ENCODE assay signal across 1 cellular context in the genomic region with DNA sequence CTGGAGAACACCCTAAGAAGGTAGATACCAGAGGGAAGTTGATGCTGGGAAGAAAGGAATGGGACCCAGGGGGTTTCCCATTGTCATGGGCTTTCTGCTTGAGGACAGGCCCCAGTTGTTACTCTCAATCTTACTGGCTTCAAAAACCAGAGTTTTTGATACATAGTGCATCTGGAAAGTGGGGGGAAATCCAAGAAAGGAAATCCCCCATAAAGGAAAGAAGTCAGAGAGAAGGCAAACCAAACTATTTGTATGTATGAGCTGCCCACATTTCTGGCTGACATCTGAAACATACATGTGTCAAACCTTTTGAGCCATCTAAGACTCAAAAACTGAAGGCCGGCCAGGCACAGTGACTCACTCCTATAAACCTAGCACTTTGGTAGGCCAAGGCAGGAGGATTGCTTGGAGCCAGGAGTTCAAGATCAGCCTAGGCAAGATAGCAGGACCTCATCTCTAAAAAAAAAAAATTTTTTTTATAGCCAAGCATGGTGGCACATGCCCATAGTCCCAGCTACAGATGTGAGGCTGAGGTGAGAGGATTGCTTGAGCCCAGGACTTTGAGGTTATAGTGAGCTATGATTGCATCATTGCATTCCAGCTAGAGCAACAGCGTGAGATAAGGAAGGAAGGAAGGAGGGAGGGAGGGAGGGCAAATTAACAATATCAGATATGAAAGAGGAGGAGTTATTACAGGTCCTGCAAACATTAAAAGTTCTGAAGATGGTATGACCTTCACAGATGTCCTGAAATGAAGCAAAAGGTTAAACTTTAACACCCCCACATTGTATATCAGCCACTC.
TF ChIP-seq lines count a peak whose summit lies in the region.

No MANE protein-coding gene starts in this region.

TF ChIP-seq in K562, 482 proteins besides CTCF, POLR2A, EP300 and RAD21 (continued from another document and continues in another):
- TF ChIP-seq, protein P1, sequence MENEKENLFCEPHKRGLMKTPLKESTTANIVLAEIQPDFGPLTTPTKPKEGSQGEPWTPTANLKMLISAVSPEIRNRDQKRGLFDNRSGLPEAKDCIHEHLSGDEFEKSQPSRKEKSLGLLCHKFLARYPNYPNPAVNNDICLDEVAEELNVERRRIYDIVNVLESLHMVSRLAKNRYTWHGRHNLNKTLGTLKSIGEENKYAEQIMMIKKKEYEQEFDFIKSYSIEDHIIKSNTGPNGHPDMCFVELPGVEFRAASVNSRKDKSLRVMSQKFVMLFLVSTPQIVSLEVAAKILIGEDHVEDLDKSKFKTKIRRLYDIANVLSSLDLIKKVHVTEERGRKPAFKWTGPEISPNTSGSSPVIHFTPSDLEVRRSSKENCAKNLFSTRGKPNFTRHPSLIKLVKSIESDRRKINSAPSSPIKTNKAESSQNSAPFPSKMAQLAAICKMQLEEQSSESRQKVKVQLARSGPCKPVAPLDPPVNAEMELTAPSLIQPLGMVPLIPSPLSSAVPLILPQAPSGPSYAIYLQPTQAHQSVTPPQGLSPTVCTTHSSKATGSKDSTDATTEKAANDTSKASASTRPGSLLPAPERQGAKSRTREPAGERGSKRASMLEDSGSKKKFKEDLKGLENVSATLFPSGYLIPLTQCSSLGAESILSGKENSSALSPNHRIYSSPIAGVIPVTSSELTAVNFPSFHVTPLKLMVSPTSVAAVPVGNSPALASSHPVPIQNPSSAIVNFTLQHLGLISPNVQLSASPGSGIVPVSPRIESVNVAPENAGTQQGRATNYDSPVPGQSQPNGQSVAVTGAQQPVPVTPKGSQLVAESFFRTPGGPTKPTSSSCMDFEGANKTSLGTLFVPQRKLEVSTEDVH (IDR thresholded peaks at IDR 0.05; ENCODE audit: low read depth, partially characterized antibody): no peak
- TF ChIP-seq PTBP1 (IDR thresholded peaks at IDR 0.05; ENCODE audit: low read depth, low read length) (no peak), GTF2F1 (IDR thresholded peaks at IDR 0.05; ENCODE audit: low read depth, low read length) (no peak), ZSCAN32 (CRISPR knock-in tag; IDR thresholded peaks at IDR 0.05) (peak; percentile 73; the same call in 1 of the 2 replicates), RFX7 (CRISPR knock-in tag; IDR thresholded peaks at IDR 0.05) (no peak), PTTG1 (tag; IDR thresholded peaks at IDR 0.05; ENCODE audit: low read depth) (peak; percentile 14; the same call in 1 of the 2 replicates), L3MBTL2 (IDR thresholded peaks at IDR 0.05) (peak; percentile 92), ZNF583 (CRISPR knock-in tag; IDR thresholded peaks at IDR 0.05) (0 out of 2 replicates have a peak, but pooled peaks have one; percentile 47), NFIC (IDR thresholded peaks at IDR 0.05) (no peak), ZNF174 (CRISPR knock-in tag; IDR thresholded peaks at IDR 0.05) (no peak), MTA3 (IDR thresholded peaks at IDR 0.05; ENCODE audit: borderline replicate concordance) (peak; percentile 37; the same call in 1 of the 2 replicates), SRF (CRISPR knock-in tag; IDR thresholded peaks at IDR 0.05) (no peak), ZNF408 (CRISPR knock-in tag; IDR thresholded peaks at IDR 0.05; ENCODE audit: low read depth) (no peak), ZKSCAN8 (CRISPR knock-in tag; IDR thresholded peaks at IDR 0.05) (no peak), ARID1B (IDR thresholded peaks at IDR 0.05) (peak; percentile 78), SAFB2 (IDR thresholded peaks at IDR 0.05; ENCODE audit: borderline replicate concordance, low read depth, low read length, severe bottlenecking) (no peak), SMARCA4 (IDR thresholded peaks at IDR 0.05) (peak; percentile 72; the same call in 1 of the 2 replicates), KDM1A (IDR thresholded peaks at IDR 0.05) (no peak), NFATC3 (IDR thresholded peaks at IDR 0.05) (no peak), CXXC5 (CRISPR knock-in tag; IDR thresholded peaks at IDR 0.05) (peak; percentile 75), ELF2 (CRISPR knock-in tag; IDR thresholded peaks at IDR 0.05) (no peak), TRIM28 (IDR thresholded peaks at IDR 0.05) (no peak)
- TF ChIP-seq, protein P2, sequence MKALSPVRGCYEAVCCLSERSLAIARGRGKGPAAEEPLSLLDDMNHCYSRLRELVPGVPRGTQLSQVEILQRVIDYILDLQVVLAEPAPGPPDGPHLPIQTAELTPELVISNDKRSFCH (CRISPR knock-in tag; IDR thresholded peaks at IDR 0.05): no peak
- TF ChIP-seq, protein P2 (tag; IDR thresholded peaks at IDR 0.05): no peak; the same call in 1 of the 2 replicates
- TF ChIP-seq, protein P3, sequence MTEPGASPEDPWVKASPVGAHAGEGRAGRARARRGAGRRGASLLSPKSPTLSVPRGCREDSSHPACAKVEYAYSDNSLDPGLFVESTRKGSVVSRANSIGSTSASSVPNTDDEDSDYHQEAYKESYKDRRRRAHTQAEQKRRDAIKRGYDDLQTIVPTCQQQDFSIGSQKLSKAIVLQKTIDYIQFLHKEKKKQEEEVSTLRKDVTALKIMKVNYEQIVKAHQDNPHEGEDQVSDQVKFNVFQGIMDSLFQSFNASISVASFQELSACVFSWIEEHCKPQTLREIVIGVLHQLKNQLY (CRISPR knock-in tag; conservative IDR thresholded peaks at IDR 0.05): no peak
- TF ChIP-seq, protein P4, sequence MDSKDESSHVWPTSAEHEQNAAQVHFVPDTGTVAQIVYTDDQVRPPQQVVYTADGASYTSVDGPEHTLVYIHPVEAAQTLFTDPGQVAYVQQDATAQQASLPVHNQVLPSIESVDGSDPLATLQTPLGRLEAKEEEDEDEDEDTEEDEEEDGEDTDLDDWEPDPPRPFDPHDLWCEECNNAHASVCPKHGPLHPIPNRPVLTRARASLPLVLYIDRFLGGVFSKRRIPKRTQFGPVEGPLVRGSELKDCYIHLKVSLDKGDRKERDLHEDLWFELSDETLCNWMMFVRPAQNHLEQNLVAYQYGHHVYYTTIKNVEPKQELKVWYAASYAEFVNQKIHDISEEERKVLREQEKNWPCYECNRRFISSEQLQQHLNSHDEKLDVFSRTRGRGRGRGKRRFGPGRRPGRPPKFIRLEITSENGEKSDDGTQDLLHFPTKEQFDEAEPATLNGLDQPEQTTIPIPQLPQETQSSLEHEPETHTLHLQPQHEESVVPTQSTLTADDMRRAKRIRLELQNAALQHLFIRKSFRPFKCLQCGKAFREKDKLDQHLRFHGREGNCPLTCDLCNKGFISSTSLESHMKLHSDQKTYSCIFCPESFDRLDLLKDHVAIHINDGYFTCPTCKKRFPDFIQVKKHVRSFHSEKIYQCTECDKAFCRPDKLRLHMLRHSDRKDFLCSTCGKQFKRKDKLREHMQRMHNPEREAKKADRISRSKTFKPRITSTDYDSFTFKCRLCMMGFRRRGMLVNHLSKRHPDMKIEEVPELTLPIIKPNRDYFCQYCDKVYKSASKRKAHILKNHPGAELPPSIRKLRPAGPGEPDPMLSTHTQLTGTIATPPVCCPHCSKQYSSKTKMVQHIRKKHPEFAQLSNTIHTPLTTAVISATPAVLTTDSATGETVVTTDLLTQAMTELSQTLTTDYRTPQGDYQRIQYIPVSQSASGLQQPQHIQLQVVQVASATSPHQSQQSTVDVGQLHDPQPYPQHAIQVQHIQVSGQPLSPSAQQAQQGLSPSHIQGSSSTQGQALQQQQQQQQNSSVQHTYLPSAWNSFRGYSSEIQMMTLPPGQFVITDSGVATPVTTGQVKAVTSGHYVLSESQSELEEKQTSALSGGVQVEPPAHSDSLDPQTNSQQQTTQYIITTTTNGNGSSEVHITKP (IDR thresholded peaks at IDR 0.05; ENCODE audit: partially characterized antibody): peak; percentile 46
- TF ChIP-seq, protein P5, sequence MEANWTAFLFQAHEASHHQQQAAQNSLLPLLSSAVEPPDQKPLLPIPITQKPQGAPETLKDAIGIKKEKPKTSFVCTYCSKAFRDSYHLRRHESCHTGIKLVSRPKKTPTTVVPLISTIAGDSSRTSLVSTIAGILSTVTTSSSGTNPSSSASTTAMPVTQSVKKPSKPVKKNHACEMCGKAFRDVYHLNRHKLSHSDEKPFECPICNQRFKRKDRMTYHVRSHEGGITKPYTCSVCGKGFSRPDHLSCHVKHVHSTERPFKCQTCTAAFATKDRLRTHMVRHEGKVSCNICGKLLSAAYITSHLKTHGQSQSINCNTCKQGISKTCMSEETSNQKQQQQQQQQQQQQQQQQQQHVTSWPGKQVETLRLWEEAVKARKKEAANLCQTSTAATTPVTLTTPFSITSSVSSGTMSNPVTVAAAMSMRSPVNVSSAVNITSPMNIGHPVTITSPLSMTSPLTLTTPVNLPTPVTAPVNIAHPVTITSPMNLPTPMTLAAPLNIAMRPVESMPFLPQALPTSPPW (CRISPR knock-in tag; IDR thresholded peaks at IDR 0.05): peak; percentile 90
- TF ChIP-seq, protein P6, sequence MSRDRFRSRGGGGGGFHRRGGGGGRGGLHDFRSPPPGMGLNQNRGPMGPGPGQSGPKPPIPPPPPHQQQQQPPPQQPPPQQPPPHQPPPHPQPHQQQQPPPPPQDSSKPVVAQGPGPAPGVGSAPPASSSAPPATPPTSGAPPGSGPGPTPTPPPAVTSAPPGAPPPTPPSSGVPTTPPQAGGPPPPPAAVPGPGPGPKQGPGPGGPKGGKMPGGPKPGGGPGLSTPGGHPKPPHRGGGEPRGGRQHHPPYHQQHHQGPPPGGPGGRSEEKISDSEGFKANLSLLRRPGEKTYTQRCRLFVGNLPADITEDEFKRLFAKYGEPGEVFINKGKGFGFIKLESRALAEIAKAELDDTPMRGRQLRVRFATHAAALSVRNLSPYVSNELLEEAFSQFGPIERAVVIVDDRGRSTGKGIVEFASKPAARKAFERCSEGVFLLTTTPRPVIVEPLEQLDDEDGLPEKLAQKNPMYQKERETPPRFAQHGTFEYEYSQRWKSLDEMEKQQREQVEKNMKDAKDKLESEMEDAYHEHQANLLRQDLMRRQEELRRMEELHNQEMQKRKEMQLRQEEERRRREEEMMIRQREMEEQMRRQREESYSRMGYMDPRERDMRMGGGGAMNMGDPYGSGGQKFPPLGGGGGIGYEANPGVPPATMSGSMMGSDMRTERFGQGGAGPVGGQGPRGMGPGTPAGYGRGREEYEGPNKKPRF (IDR thresholded peaks at IDR 0.05; ENCODE audit: low read depth, low read length): no peak
- TF ChIP-seq, protein P7, sequence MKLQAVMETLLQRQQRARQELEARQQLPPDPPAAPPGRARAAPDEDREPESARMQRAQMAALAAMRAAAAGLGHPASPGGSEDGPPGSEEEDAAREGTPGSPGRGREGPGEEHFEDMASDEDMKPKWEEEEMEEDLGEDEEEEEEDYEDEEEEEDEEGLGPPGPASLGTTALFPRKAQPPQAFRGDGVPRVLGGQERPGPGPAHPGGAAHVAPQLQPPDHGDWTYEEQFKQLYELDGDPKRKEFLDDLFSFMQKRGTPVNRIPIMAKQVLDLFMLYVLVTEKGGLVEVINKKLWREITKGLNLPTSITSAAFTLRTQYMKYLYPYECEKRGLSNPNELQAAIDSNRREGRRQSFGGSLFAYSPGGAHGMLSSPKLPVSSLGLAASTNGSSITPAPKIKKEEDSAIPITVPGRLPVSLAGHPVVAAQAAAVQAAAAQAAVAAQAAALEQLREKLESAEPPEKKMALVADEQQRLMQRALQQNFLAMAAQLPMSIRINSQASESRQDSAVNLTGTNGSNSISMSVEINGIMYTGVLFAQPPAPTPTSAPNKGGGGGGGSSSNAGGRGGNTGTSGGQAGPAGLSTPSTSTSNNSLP (IDR thresholded peaks at IDR 0.05; ENCODE audit: borderline replicate concordance, low read depth, low read length): no peak
- TF ChIP-seq, protein P8, sequence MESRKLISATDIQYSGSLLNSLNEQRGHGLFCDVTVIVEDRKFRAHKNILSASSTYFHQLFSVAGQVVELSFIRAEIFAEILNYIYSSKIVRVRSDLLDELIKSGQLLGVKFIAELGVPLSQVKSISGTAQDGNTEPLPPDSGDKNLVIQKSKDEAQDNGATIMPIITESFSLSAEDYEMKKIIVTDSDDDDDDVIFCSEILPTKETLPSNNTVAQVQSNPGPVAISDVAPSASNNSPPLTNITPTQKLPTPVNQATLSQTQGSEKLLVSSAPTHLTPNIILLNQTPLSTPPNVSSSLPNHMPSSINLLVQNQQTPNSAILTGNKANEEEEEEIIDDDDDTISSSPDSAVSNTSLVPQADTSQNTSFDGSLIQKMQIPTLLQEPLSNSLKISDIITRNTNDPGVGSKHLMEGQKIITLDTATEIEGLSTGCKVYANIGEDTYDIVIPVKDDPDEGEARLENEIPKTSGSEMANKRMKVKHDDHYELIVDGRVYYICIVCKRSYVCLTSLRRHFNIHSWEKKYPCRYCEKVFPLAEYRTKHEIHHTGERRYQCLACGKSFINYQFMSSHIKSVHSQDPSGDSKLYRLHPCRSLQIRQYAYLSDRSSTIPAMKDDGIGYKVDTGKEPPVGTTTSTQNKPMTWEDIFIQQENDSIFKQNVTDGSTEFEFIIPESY (CRISPR knock-in tag; IDR thresholded peaks at IDR 0.05): no peak
- TF ChIP-seq, protein P9, sequence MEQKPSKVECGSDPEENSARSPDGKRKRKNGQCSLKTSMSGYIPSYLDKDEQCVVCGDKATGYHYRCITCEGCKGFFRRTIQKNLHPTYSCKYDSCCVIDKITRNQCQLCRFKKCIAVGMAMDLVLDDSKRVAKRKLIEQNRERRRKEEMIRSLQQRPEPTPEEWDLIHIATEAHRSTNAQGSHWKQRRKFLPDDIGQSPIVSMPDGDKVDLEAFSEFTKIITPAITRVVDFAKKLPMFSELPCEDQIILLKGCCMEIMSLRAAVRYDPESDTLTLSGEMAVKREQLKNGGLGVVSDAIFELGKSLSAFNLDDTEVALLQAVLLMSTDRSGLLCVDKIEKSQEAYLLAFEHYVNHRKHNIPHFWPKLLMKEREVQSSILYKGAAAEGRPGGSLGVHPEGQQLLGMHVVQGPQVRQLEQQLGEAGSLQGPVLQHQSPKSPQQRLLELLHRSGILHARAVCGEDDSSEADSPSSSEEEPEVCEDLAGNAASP (IDR thresholded peaks at IDR 0.05): no peak
- TF ChIP-seq, protein P10, sequence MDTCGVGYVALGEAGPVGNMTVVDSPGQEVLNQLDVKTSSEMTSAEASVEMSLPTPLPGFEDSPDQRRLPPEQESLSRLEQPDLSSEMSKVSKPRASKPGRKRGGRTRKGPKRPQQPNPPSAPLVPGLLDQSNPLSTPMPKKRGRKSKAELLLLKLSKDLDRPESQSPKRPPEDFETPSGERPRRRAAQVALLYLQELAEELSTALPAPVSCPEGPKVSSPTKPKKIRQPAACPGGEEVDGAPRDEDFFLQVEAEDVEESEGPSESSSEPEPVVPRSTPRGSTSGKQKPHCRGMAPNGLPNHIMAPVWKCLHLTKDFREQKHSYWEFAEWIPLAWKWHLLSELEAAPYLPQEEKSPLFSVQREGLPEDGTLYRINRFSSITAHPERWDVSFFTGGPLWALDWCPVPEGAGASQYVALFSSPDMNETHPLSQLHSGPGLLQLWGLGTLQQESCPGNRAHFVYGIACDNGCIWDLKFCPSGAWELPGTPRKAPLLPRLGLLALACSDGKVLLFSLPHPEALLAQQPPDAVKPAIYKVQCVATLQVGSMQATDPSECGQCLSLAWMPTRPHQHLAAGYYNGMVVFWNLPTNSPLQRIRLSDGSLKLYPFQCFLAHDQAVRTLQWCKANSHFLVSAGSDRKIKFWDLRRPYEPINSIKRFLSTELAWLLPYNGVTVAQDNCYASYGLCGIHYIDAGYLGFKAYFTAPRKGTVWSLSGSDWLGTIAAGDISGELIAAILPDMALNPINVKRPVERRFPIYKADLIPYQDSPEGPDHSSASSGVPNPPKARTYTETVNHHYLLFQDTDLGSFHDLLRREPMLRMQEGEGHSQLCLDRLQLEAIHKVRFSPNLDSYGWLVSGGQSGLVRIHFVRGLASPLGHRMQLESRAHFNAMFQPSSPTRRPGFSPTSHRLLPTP (IDR thresholded peaks at IDR 0.05; ENCODE audit: borderline replicate concordance, extremely low read depth, insufficient read length): no peak
- TF ChIP-seq, protein P11, sequence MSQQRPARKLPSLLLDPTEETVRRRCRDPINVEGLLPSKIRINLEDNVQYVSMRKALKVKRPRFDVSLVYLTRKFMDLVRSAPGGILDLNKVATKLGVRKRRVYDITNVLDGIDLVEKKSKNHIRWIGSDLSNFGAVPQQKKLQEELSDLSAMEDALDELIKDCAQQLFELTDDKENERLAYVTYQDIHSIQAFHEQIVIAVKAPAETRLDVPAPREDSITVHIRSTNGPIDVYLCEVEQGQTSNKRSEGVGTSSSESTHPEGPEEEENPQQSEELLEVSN (IDR thresholded peaks at IDR 0.05; ENCODE audit: borderline replicate concordance in 1 of 2, extremely low read depth in 1 of 2, insufficient read depth in 1 of 2, insufficient read length in 1 of 2, low read depth in 1 of 2, low read length in 1 of 2, poor library complexity in 1 of 2, severe bottlenecking in 1 of 2): no peak
